Comparison of ENCODE assay signal across 8 cellular contexts in the genomic region with DNA sequence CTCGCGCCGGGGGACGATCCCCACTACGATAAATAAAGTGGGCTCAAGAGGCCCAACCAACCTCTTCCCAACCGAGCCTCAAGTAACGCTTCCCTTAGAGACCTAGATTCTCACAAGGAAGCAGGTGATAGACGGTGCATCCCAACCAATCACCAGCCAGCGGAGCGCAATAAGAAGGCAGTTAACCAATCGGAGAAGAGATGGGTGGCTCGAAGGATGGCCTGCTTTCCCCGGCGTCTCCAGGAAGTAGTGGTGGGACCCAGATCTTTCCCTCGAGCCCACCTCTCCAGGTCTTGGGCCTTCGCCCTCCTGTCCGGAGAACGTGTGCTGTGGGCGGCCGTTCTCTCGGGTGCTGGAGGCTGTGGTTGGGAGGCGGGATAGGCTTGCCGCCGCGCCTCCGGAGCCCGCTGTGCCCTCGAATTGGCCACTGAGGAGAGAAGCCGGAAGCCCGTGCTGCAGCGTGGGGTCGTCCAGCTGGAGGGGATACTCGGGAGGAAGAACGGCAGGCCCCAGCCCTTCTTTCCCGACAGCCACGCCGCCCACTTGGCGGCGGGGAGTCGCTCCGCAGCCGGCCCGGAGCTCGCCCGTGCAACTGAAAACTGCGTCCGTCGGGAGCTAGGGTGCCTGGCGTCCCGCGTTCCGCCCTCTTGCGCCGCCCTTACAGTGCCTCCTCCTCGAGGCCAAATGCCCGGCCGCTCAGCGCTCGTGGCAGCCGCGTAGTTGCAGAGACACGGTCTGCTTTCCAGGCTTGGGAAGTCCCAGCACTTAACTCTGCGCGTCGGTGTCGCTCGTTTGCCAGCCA. TPM values are rescaled to one million over a fixed set of nuclear protein-coding genes. Genes with fewer than 3 reads are reported as not detected.
DNase-seq lines count a peak whose midpoint lies in the region; ATAC-seq, FAIRE-seq and TF ChIP-seq lines count a peak whose summit lies in the region.

A gene (minus strand): TSS at position 594 of the 802 bp plus-strand sequence. CDS start 2,665 bp downstream, outside the sequence.

- no peaks in the 10 kb centered on the region for H3K27me3 ChIP-seq in OCI-LY3 (ENCODE audit: low read depth, low read length)

- H3K9me3 Mint-ChIP-seq in endothelial cell (ENCODE audit: unreplicated experiment) (no peaks in the 10 kb centered on the region), mesothelial cell of epicardium (no peaks in the 10 kb centered on the region)

- FAIRE-seq in D721Med (lab: Jason Lieb, UNC), result no peak

- peak within 1 kb of the TSS; percentile 84 for H3K4me2 ChIP-seq in OCI-LY3 (ENCODE audit: low read length)

- peak within 1 kb of the TSS; percentile 92 for H2AFZ ChIP-seq in OCI-LY3 (ENCODE audit: low read depth, low read length)

- H3K9ac ChIP-seq in OCI-LY3 (ENCODE audit: low read length), result peak within 1 kb of the TSS; percentile 96

- ATAC-seq in GM21515 (IDR thresholded peaks at IDR 0.05; ENCODE audit: unreplicated experiment), result peak; percentile 94

- TF ChIP-seq CTCF in D721Med (IDR thresholded peaks at IDR 0.05; ENCODE audit: insufficient read depth, missing control alignments), result no peak
- TF ChIP-seq CTCF in OCI-LY3 (IDR thresholded peaks at IDR 0.05; ENCODE audit: low read depth, low read length), result no peak
- TF ChIP-seq CTCF in endothelial cell (IDR thresholded peaks at IDR 0.05; ENCODE audit: unreplicated experiment), result no peak
- TF ChIP-seq CTCF in mesothelial cell of epicardium (IDR thresholded peaks at IDR 0.05; ENCODE audit: unreplicated experiment), result no peak

- H3K27ac Mint-ChIP-seq in endothelial cell (ENCODE audit: unreplicated experiment) (peak within 1 kb of the TSS; percentile 100), mesothelial cell of epicardium (peak within 1 kb of the TSS; percentile 100)

- peak within 1 kb of the TSS; percentile 82 for H3K27ac ChIP-seq in OCI-LY3 (ENCODE audit: low read length)

- no peaks in the 10 kb centered on the region for H3K9me3 ChIP-seq in OCI-LY3 (ENCODE audit: insufficient read depth, low read length)

- H3K27me3 Mint-ChIP-seq in endothelial cell (ENCODE audit: unreplicated experiment) (peaks cover 14% of the 10 kb centered on the region), mesothelial cell of epicardium (ENCODE audit: low read depth) (no peaks in the 10 kb centered on the region)

- DNase-seq in D721Med (ENCODE audit: insufficient read length, low spot score) (peak; percentile 83), HuH-7 (ENCODE audit: low spot score) (peak; percentile 95), endothelial cell (ENCODE audit: low spot score) (peak; percentile 77), mesothelial cell of epicardium (ENCODE audit: low spot score in 2 of 2, unreplicated experiment in 2 of 2) (peak; percentile 88 to 91)
- peak; percentile 94 for DNase-seq in activated CD8-positive, alpha-beta memory T cell treated with anti-CD3 and anti-CD28 coated beads, Interleukin-2, amount 50 U/mL, for 48 hours
- peak; percentile 73 to 77 for DNase-seq in stimulated activated CD8-positive, alpha-beta memory T cell treated with anti-CD3 and anti-CD28 coated beads, Interleukin-15, amount 100 ng/mL, for 48 hours (ENCODE audit: low read depth in 2 of 2)

- H3K36me3 ChIP-seq in OCI-LY3 (replicated peaks; ENCODE audit: low read depth, low read length), result peaks cover 30% of the 10 kb centered on the region

- H3K36me3 Mint-ChIP-seq in endothelial cell (ENCODE audit: low read depth, unreplicated experiment) (peaks cover 20% of the 10 kb centered on the region), mesothelial cell of epicardium (peaks cover 10% of the 10 kb centered on the region)

- no peaks in the 10 kb centered on the region for H4K20me1 ChIP-seq in OCI-LY3 (ENCODE audit: insufficient read depth, low read length)

- peak within 1 kb of the TSS; percentile 87 for H3K4me3 ChIP-seq in OCI-LY3 (ENCODE audit: low read length)

- H3K79me2 ChIP-seq in OCI-LY3 (ENCODE audit: low read length), result peaks cover 20% of the 10 kb centered on the region

- peaks cover 20% of the 10 kb centered on the region for H3K4me1 ChIP-seq in OCI-LY3 (ENCODE audit: low read length)

- H3K4me1 Mint-ChIP-seq in endothelial cell (ENCODE audit: unreplicated experiment) (peaks cover 23% of the 10 kb centered on the region), mesothelial cell of epicardium (peaks cover 28% of the 10 kb centered on the region)

- H3K4me3 Mint-ChIP-seq in endothelial cell (ENCODE audit: unreplicated experiment) (peak within 1 kb of the TSS; percentile 100), mesothelial cell of epicardium (peak within 1 kb of the TSS; percentile 100)

RNA-seq across cellular contexts. Expression of the gene that starts here (rescaled TPM):
- total RNA-seq in endothelial cell (ENCODE audit: unreplicated experiment) (20.2 TPM), mesothelial cell of epicardium (22.5 to 24.2 TPM (median 22.8 TPM) in 3 replicates)

Comparison
In these comparisons a context has a peak if more than half of its experiments do, and no peak if none do; other contexts are left out.
1. Peak in every context shown above with its lines: DNase-seq, ATAC-seq, H3K4me3 ChIP-seq and H3K27ac ChIP-seq.